Comparison of ENCODE assay signal across 8 cellular contexts in the genomic region with DNA sequence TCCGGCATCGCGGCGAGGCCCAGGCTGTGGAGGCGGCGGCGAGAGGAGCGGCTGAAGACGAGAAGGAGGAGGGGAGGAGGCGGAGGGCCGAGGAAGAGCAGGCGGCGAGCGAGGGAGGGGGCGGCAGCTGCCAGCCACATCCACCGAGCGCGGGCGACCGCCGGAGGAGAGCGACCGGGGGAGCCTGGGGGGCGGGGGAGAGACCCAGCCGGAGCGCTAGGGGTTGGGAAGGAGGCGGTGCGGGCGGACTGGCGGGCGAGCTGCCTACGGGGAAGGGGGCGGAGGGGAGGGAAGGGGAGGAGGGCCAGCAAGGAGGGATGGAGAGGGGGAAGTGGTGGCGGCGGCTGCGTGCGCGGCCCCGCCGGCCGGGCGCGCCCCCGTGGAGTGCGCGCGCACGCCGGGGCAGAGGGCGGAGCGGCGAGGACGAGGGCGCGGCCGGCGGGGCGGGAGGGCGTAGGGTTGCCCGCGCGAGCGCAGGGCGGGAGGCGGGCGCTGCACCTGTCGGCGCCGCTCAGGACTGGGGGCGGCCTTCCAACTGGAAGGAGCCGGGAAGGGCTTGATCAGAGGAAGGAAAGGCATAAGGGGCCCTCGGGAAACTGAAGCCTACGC. TPM values are rescaled to one million over a fixed set of nuclear protein-coding genes. Genes with fewer than 3 reads are reported as not detected.
DNase-seq lines count a peak whose midpoint lies in the region; ATAC-seq, FAIRE-seq and TF ChIP-seq lines count a peak whose summit lies in the region.
"Not testable (repeated sequence)": the region's sequence is repeated elsewhere in the genome, so short reads cannot be mapped to it uniquely, and the experiment has no call there.

No MANE protein-coding gene starts in this region.

- TF ChIP-seq CTCF in AG04450 (IDR thresholded peaks at IDR 0.05; ENCODE audit: low read depth, low read length); bronchial epithelial cell (IDR thresholded peaks at IDR 0.05; ENCODE audit: insufficient read depth, low read length, severe bottlenecking): not testable (repeated sequence)

- not testable (repeated sequence) for H3K27ac ChIP-seq in AG04450 (ENCODE audit: low read depth, low read length)

- H3K9me3 ChIP-seq in AG04450 (ENCODE audit: control insufficient read depth, insufficient read depth, low read length) = not testable (repeated sequence)

- peak overlapping the region; percentile 48 for H3K4me3 ChIP-seq in AG04450 (ENCODE audit: low read depth, low read length)
- peak overlapping the region; percentile 45 for H3K4me3 ChIP-seq in bronchial epithelial cell (ENCODE audit: low read depth, low read length)

- POLR2A ChIA-PET in AG04450 (lab: Yijun Ruan, JAX) = not testable (repeated sequence)

- CTCF ChIA-PET in AG04450 (lab: Charles Lee) = interaction anchor here (0.5 kb wide), 1 partner anchor 31 kb away, joined by 3 read pairs; no protein-coding TSS in a partner anchor

- H3K36me3 ChIP-seq in bronchial epithelial cell (ENCODE audit: control insufficient read depth, insufficient read depth, low read length) = not testable (repeated sequence)

- DNase-seq in AG04450 (ENCODE audit: low read depth, low spot score) = peak; percentile 33
- DNase-seq in NCI-H345 (lab: John Stamatoyannopoulos, UW) = peak; percentile 88
- DNase-seq in activated CD4-positive, CD25-positive, alpha-beta regulatory T cell (lab: John Stamatoyannopoulos, UW) = peak; percentile 53 to 74 (median 66)
- DNase-seq in bronchial epithelial cell (ENCODE audit: low read depth) = peak; percentile 49
- peak; percentile 50 for DNase-seq in inferior parietal cortex (ENCODE audit: extremely low spot score)
- DNase-seq in smooth muscle cell of the brain vasculature (ENCODE audit: low read depth, low spot score) = peak; percentile 45

- not testable (repeated sequence) for H3K27me3 ChIP-seq in AG04450 (ENCODE audit: control insufficient read depth, insufficient read depth, low read length); bronchial epithelial cell (ENCODE audit: control insufficient read depth, insufficient read depth, low read length)

- ATAC-seq in GM19023 (IDR thresholded peaks at IDR 0.05; ENCODE audit: unreplicated experiment) (peak; percentile 69), HG03135 (IDR thresholded peaks at IDR 0.05; ENCODE audit: unreplicated experiment) (peak; percentile 68)

- not testable (repeated sequence) for FAIRE-seq in bronchial epithelial cell (lab: Jason Lieb, UNC)

RNA-seq across cellular contexts. Expression of gene MRPL45, which starts 39.9 kb away (rescaled TPM):
- polyA plus RNA-seq in AG04450 (2011; rRNA removed) = 78.1 and 86.0 TPM in 2 replicates
- polyA minus RNA-seq in AG04450 (2011; rRNA and poly(A)+ RNA removed) = 37.4 and 39.3 TPM in 2 replicates
- 23.7 and 26.5 TPM in 2 replicates for total RNA-seq in bronchial epithelial cell

Comparison
In these comparisons a context has a peak if more than half of its experiments do, and no peak if none do; other contexts are left out.
1. DNase-seq: peak in every context shown above with its lines; median percentile 88 in NCI-H345; 66 in activated CD4-positive, CD25-positive, alpha-beta regulatory T cell; 50 in inferior parietal cortex; 49 in bronchial epithelial cell; 45 in smooth muscle cell of the brain vasculature; 33 in AG04450.